In the genomic region with DNA sequence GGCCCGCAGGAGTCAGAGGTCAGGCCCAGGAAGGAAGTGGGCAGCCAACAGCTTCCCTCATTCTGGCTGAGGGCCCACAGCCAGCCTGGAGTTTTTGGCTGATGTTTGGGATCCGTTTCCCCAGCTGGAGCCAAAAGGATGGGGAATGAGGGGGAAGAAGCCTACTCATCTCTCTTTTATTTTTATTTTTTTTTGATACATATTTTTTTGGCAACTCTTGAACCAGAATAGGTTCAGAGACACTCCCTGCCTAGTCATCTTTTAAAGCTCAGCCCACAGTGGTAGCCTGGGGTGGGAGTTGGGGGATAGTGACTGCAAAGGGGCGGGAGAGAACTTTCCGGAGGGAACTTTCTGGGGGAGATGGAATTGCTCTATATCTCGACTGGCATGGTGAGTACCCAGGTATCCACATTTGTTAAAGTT, we compare ENCODE assay signal across 23 cellular contexts. TPM values are rescaled to one million over a fixed set of nuclear protein-coding genes. Genes with fewer than 3 reads are reported as not detected.
"Had no signal": no experiment of that assay in that cellular context is flagged by ENCODE, and none has a peak within 500 bp of the region (broad histone marks: within the 10 kb centered on the region; RNA-seq: fewer than 3 reads in every experiment).

No MANE protein-coding gene starts in this region.

- ATAC-seq: activated CD8-positive, alpha-beta T cell treated with anti-CD3 and anti-CD28 coated beads for 36 hours; activated T-cell treated with anti-CD3 and anti-CD28 coated beads, Interleukin-2, amount 50 U/mL, for 72 hours; body of pancreas; heart left ventricle; right lobe of liver; stimulated activated effector memory CD8-positive, alpha-beta T cell treated with anti-CD3 and anti-CD28 coated beads, Interleukin-12 subunit alpha, Interleukin-12 subunit beta, amount 100 ng/mL, for 72 hours had no signal

- H3K27ac ChIP-seq: body of pancreas, coronary artery, heart left ventricle, ovary, right lobe of liver, thyroid gland had no signal

- H3K4me3 ChIP-seq: body of pancreas, coronary artery, heart left ventricle, ovary, right lobe of liver, spleen, thyroid gland had no signal

- H3K9me3 ChIP-seq: body of pancreas, heart left ventricle, ovary, right lobe of liver, spleen, thyroid gland had no signal

- DNase-seq: activated B cell treated with CpG ODN at 0.5 μM for 24 hours; activated CD4-positive, alpha-beta T cell treated with anti-CD3 and anti-CD28 coated beads for 48 hours; activated CD8-positive, alpha-beta memory T cell treated with anti-CD3 and anti-CD28 coated beads, Interleukin-2, amount 50 U/mL, for 4 hours; activated CD8-positive, alpha-beta T cell treated with anti-CD3 and anti-CD28 coated beads for 36 hours; activated naive CD8-positive, alpha-beta T cell treated with anti-CD3 and anti-CD28 coated beads for 36 hours; activated T-cell treated with anti-CD3 and anti-CD28 coated beads, Interleukin-2, amount 50 U/mL, for 72 hours; amygdala; body of pancreas; heart left ventricle; mesendoderm; ovary; spleen; stimulated activated CD4-positive, alpha-beta T cell treated with anti-CD3 and anti-CD28 coated beads, Interleukin-1b, Interleukin-23, amount 100 ng/mL, for 48 hours; thyroid gland had no signal

- H3K36me3 ChIP-seq: heart left ventricle, ovary, right lobe of liver, spleen, thyroid gland had no signal

- H3K27me3 ChIP-seq: body of pancreas, ovary, right lobe of liver, thyroid gland had no signal

RNA-seq across cellular contexts. Expression of gene MLN, which starts 54.3 kb away (rescaled TPM):
- total RNA-seq: activated B cell treated with CpG ODN at 0.5 μM for 24 hours; activated CD8-positive, alpha-beta T cell treated with anti-CD3 and anti-CD28 coated beads for 36 hours; activated naive CD8-positive, alpha-beta T cell treated with anti-CD3 and anti-CD28 coated beads for 36 hours; activated T-cell treated with anti-CD3 and anti-CD28 coated beads, Interleukin-2, amount 50 U/mL, for 72 hours; body of pancreas; endothelial cell of umbilical vein; frontal cortex; heart left ventricle; lower leg skin; ovary; pulmonary artery endothelial cell; right lobe of liver; spleen; T-helper 2 cell treated with Interferon-gamma antibody and Interleukin-4, amounts not matched to agents 100 ng/mL and 5 ng/mL, for 36 hours; thyroid gland; urinary bladder had no signal
